13 cellular contexts compared by ENCODE assay signal in genomic region chr4:4672397-4672796, GRCh38.
"Had no signal": no experiment of that assay in that cellular context is flagged by ENCODE, and none has a peak within 500 bp of the region (broad histone marks: within the 10 kb centered on the region; RNA-seq: fewer than 3 reads in every experiment).

No MANE protein-coding gene starts in this region.

- H3K27me3 Mint-ChIP-seq: activated CD4-positive, alpha-beta T cell treated with anti-CD3 and anti-CD28 coated beads for 36 hours; activated CD8-positive, alpha-beta T cell treated with anti-CD3 and anti-CD28 coated beads for 36 hours; T-helper 17 cell had no signal

- H3K27ac Mint-ChIP-seq: activated CD4-positive, alpha-beta T cell treated with anti-CD3 and anti-CD28 coated beads for 36 hours; activated CD8-positive, alpha-beta T cell treated with anti-CD3 and anti-CD28 coated beads for 36 hours; activated naive CD4-positive, alpha-beta T cell treated with anti-CD3 and anti-CD28 coated beads, Interleukin-2, amount 50 U/mL, for 72 hours; progenitor cell of endocrine pancreas; T-helper 17 cell had no signal

- FAIRE-seq: kidney had no signal

- H3K27me3 ChIP-seq: cardiac muscle cell, stomach had no signal

- ATAC-seq: activated CD4-positive, alpha-beta T cell treated with anti-CD3 and anti-CD28 coated beads for 36 hours; activated CD8-positive, alpha-beta T cell treated with anti-CD3 and anti-CD28 coated beads for 36 hours; activated naive CD4-positive, alpha-beta T cell treated with anti-CD3 and anti-CD28 coated beads, Interleukin-2, amount 50 U/mL, for 72 hours; activated T-cell treated with anti-CD3 and anti-CD28 coated beads, Interleukin-2, amount 50 U/mL, for 4 hours; T-helper 17 cell had no signal

- H3K4me1 Mint-ChIP-seq: activated CD4-positive, alpha-beta T cell treated with anti-CD3 and anti-CD28 coated beads for 36 hours had no signal

- DNase-seq: activated effector memory CD4-positive, alpha-beta T cell treated with anti-CD3 and anti-CD28 coated beads, Interleukin-2, amount 50 U/mL, for 16 hours; activated T-cell treated with anti-CD3 and anti-CD28 coated beads, Interleukin-2, amount 50 U/mL, for 4 hours; hypothalamus; kidney; stomach; T-helper 17 cell had no signal

- H3K27ac ChIP-seq: cardiac muscle cell, coronary artery, stomach, thoracic aorta had no signal

- H3K4me3 Mint-ChIP-seq: activated CD4-positive, alpha-beta T cell treated with anti-CD3 and anti-CD28 coated beads for 36 hours; activated CD8-positive, alpha-beta T cell treated with anti-CD3 and anti-CD28 coated beads for 36 hours; activated T-cell treated with anti-CD3 and anti-CD28 coated beads, Interleukin-2, amount 50 U/mL, for 4 hours; T-helper 17 cell had no signal

- H3K4me3 ChIP-seq: cardiac muscle cell, coronary artery, stomach, thoracic aorta had no signal

- H3K36me3 ChIP-seq: cardiac muscle cell, stomach, thoracic aorta had no signal

- H3K9me3 ChIP-seq: stomach, thoracic aorta had no signal

- H3K9me3 Mint-ChIP-seq: activated CD8-positive, alpha-beta T cell treated with anti-CD3 and anti-CD28 coated beads for 36 hours; activated naive CD4-positive, alpha-beta T cell treated with anti-CD3 and anti-CD28 coated beads, Interleukin-2, amount 50 U/mL, for 72 hours; activated T-cell treated with anti-CD3 and anti-CD28 coated beads, Interleukin-2, amount 50 U/mL, for 4 hours had no signal
